Comparison of ENCODE assay signal across 18 cellular contexts in genomic region chr7:110283056-110283455, GRCh38.
"Had no signal": no experiment of that assay in that cellular context is flagged by ENCODE, and none has a peak within 500 bp of the region (broad histone marks: within the 10 kb centered on the region; RNA-seq: fewer than 3 reads in every experiment).

No MANE protein-coding gene starts in this region.

- H3K36me3 ChIP-seq: esophagus squamous epithelium, heart right ventricle, tibial artery had no signal

- H3K9me3 Mint-ChIP-seq: activated naive CD4-positive, alpha-beta T cell treated with anti-CD3 and anti-CD28 coated beads, Interleukin-2, amount 50 U/mL, for 24 hours; activated T-cell treated with anti-CD3 and anti-CD28 coated beads, Interleukin-2, amount 50 U/mL, for 72 hours; dendritic cell treated with granulocyte-macrophage colony-stimulating factor and Interleukin-4, amounts not matched to agents 40 ng/mL and 50 ng/mL, for 4 days had no signal

- H3K27ac Mint-ChIP-seq: activated naive CD4-positive, alpha-beta T cell treated with anti-CD3 and anti-CD28 coated beads, Interleukin-2, amount 50 U/mL, for 24 hours; activated T-cell treated with anti-CD3 and anti-CD28 coated beads, Interleukin-2, amount 50 U/mL, for 72 hours; dendritic cell treated with granulocyte-macrophage colony-stimulating factor and Interleukin-4, amounts not matched to agents 40 ng/mL and 50 ng/mL, for 4 days; natural killer cell had no signal

- H3K4me1 ChIP-seq: esophagus squamous epithelium, heart right ventricle, parathyroid adenoma, tibial artery had no signal

- H3K4me3 Mint-ChIP-seq: activated naive CD4-positive, alpha-beta T cell treated with anti-CD3 and anti-CD28 coated beads, Interleukin-2, amount 50 U/mL, for 24 hours; activated T-cell treated with anti-CD3 and anti-CD28 coated beads, Interleukin-2, amount 50 U/mL, for 72 hours; dendritic cell treated with granulocyte-macrophage colony-stimulating factor and Interleukin-4, amounts not matched to agents 40 ng/mL and 50 ng/mL, for 4 days; natural killer cell had no signal

- H3K4me3 ChIP-seq: esophagus squamous epithelium, heart right ventricle, tibial artery had no signal

- H3K27ac ChIP-seq: esophagus squamous epithelium, heart right ventricle, parathyroid adenoma, tibial artery, VCaP had no signal

- H3K9ac ChIP-seq: parathyroid adenoma had no signal

- H3K9me3 ChIP-seq: esophagus squamous epithelium, heart right ventricle, tibial artery had no signal

- H3K79me2 ChIP-seq: parathyroid adenoma had no signal

- H3K27me3 Mint-ChIP-seq: dendritic cell treated with granulocyte-macrophage colony-stimulating factor and Interleukin-4, amounts not matched to agents 40 ng/mL and 50 ng/mL, for 4 days had no signal

- H3K36me3 Mint-ChIP-seq: activated naive CD4-positive, alpha-beta T cell treated with anti-CD3 and anti-CD28 coated beads, Interleukin-2, amount 50 U/mL, for 24 hours had no signal

- DNase-seq: activated CD4-positive, alpha-beta T cell treated with anti-CD3 and anti-CD28 coated beads, Interleukin-2, amount 50 U/mL, for 1 hour; activated CD4-positive, CD25-positive, alpha-beta regulatory T cell treated with anti-CD3 and anti-CD28 coated beads, Interleukin-2, amount 50 U/mL, for 72 hours; activated effector memory CD4-positive, alpha-beta T cell treated with anti-CD3 and anti-CD28 coated beads, Interleukin-2, amount 50 U/mL, for 16 hours; activated T-cell treated with anti-CD3 and anti-CD28 coated beads, Interleukin-2, amount 50 U/mL, for 72 hours; effector memory CD4-positive, alpha-beta T cell; esophagus squamous epithelium; heart right ventricle; mesenchymal stem cell; natural killer cell; stimulated activated CD4-positive, alpha-beta T cell treated with anti-CD3 and anti-CD28 coated beads, Interleukin-2, amount 100 ng/mL, for 24 hours; stimulated activated naive CD8-positive, alpha-beta T cell treated with anti-CD3 and anti-CD28 coated beads, Interleukin-15, Interleukin-2, amounts not matched to agents 100 U/mL and 50 U/mL, for 24 hours; substantia nigra; T-helper 2 cell; tibial artery had no signal

- H3K4me1 Mint-ChIP-seq: activated naive CD4-positive, alpha-beta T cell treated with anti-CD3 and anti-CD28 coated beads, Interleukin-2, amount 50 U/mL, for 24 hours; natural killer cell had no signal

- H3K27me3 ChIP-seq: esophagus squamous epithelium, heart right ventricle, tibial artery had no signal
